ENCODE assay signal across 24 cellular contexts in the genomic region with DNA sequence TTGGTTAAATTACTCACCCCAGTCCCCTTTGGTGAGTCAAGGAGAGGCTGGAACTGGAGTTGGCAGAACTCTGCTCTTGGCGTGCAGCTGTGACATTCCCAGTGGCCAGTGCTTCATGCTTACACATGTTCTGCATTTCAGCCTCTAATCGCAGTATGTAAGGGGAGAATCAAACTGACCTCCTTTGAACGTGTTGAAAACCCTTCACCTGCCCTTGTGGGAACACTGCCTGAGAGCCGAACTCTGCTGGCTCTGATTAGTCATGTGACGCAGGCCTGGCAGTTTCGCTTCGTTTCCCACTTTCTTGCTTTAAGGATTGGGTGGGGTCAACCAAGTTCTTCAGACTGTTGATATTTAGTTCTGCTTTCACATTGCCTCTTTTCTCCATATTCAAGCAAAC.
DNase-seq lines count a peak whose midpoint lies in the region; ATAC-seq and TF ChIP-seq lines count a peak whose summit lies in the region.
"Had no signal": no experiment of that assay in that cellular context is flagged by ENCODE, and none has a peak within 500 bp of the region (broad histone marks: within the 10 kb centered on the region; RNA-seq: fewer than 3 reads in every experiment).

No MANE protein-coding gene starts in this region.

- no peak for ATAC-seq in WTC11
- ATAC-seq in psoas muscle, result peak; percentile 80 to 89 (median 86)
- no peak for ATAC-seq in HG03521 (IDR thresholded peaks at IDR 0.05; ENCODE audit: unreplicated experiment)
- no peak for ATAC-seq in stimulated activated memory B cell treated with anti-CD40 and anti-IgM and Interleukin-4, amounts not matched to agents 10 μg/mL and 1 μg/mL and 100 μg/mL, for 72 hours
- ATAC-seq: natural killer cell treated with Interleukin-12 subunit alpha and Interleukin-12 subunit beta and Interleukin-15 and Interleukin-18, amount 100 ng/mL, for 72 hours had no signal

- WGBS in psoas muscle, 3 donors, result 14 to 24% (median 22%) methylated on average over 7 of the region's 7 CpGs

- H3K4me3 ChIP-seq in right atrium auricular region, result peak overlapping the region in 1 of 2 donors; percentile 11
- no peak overlapping the region for H3K4me3 ChIP-seq in psoas muscle
- H3K4me3 ChIP-seq: tibial nerve had no signal

- H3K9me3 ChIP-seq in right atrium auricular region, result no peaks in the 10 kb centered on the region
- no peaks in the 10 kb centered on the region for H3K9me3 ChIP-seq in psoas muscle

- DNase-seq in DMS79 treated with DMSO at 0.1 percent for 48 hours (lab: John Stamatoyannopoulos, UW) (peak; percentile 71), WTC11 (ENCODE audit: low spot score) (no peak), right atrium auricular region (ENCODE audit: low spot score) (peak; percentile 64), psoas muscle (peak; percentile 23 to 68), NCI-H2227 treated with DMSO at 0.1 percent for 48 hours (lab: John Stamatoyannopoulos, UW) (no peak), NAMALWA (ENCODE audit: low spot score) (no peak)
- DNase-seq: activated CD4-positive, alpha-beta T cell treated with anti-CD3 and anti-CD28 coated beads, Interleukin-2, amount 50 U/mL, for 1 hour; activated CD8-positive, alpha-beta memory T cell treated with anti-CD3 and anti-CD28 coated beads, Interleukin-2, amount 50 U/mL, for 48 hours; activated effector memory CD4-positive, alpha-beta T cell treated with anti-CD3 and anti-CD28 coated beads, Interleukin-2, amount 50 U/mL, for 16 hours; brain microvascular endothelial cell; CD8-positive, alpha-beta memory T cell; cortex of kidney; hippocampal formation; NCI-H1105; NCI-H2081 treated with DMSO at 0.1 percent for 48 hours; NCI-H510A; stimulated activated CD4-positive, alpha-beta T cell treated with anti-CD3 and anti-CD28 coated beads, Interleukin-1b, Interleukin-23, amount 100 ng/mL, for 48 hours; stimulated activated naive CD4-positive, alpha-beta T cell treated with Interleukin-2 at 50 U/mL for 16 hours; T-helper 1 cell had no signal

- H3K36me3 ChIP-seq in right atrium auricular region (no peaks in the 10 kb centered on the region), psoas muscle (ENCODE audit: insufficient read depth in 1 of 2, low read depth in 1 of 2) (no peaks in the 10 kb centered on the region)
- H3K36me3 ChIP-seq: brain microvascular endothelial cell, tibial nerve had no signal

- H3K27ac ChIP-seq in right atrium auricular region, result no peak overlapping the region
- H3K27ac ChIP-seq in psoas muscle, result no peak overlapping the region
- H3K27ac ChIP-seq: brain microvascular endothelial cell, parathyroid adenoma, tibial nerve had no signal

- no peaks in the 10 kb centered on the region for H3K36me3 Mint-ChIP-seq in WTC11
- H3K36me3 Mint-ChIP-seq in stimulated activated memory B cell treated with anti-CD40 and anti-IgM and Interleukin-4, amounts not matched to agents 10 μg/mL and 1 μg/mL and 100 μg/mL, for 72 hours, result no peaks in the 10 kb centered on the region
- H3K36me3 Mint-ChIP-seq: CD8-positive, alpha-beta memory T cell; natural killer cell treated with Interleukin-12 subunit alpha and Interleukin-12 subunit beta and Interleukin-15 and Interleukin-18, amount 100 ng/mL, for 72 hours had no signal

- TF ChIP-seq CTCF in WTC11 (IDR thresholded peaks at IDR 0.05) (no peak), right atrium auricular region (IDR thresholded peaks at IDR 0.05) (no peak), psoas muscle (IDR thresholded peaks at IDR 0.05) (no peak)

- no peaks in the 10 kb centered on the region for H3K27me3 Mint-ChIP-seq in WTC11 (ENCODE audit: low read depth)
- no peaks in the 10 kb centered on the region for H3K27me3 Mint-ChIP-seq in stimulated activated memory B cell treated with anti-CD40 and anti-IgM and Interleukin-4, amounts not matched to agents 10 μg/mL and 1 μg/mL and 100 μg/mL, for 72 hours
- H3K27me3 Mint-ChIP-seq: natural killer cell treated with Interleukin-12 subunit alpha and Interleukin-12 subunit beta and Interleukin-15 and Interleukin-18, amount 100 ng/mL, for 72 hours had no signal

- no peak overlapping the region for H3K27ac Mint-ChIP-seq in WTC11
- H3K27ac Mint-ChIP-seq in stimulated activated memory B cell treated with anti-CD40 and anti-IgM and Interleukin-4, amounts not matched to agents 10 μg/mL and 1 μg/mL and 100 μg/mL, for 72 hours, result no peak overlapping the region

- H3K27me3 ChIP-seq in right atrium auricular region (no peaks in the 10 kb centered on the region), psoas muscle (ENCODE audit: insufficient read depth in 3 of 3, low read length in 2 of 3) (no peaks in the 10 kb centered on the region)
- H3K27me3 ChIP-seq: tibial nerve had no signal

- peaks cover 0 to 19% of the 10 kb centered on the region in 2 donors for H3K4me1 ChIP-seq in right atrium auricular region
- peaks cover 22% of the 10 kb centered on the region for H3K4me1 ChIP-seq in psoas muscle
- H3K4me1 ChIP-seq: tibial nerve had no signal

- peaks cover 6% of the 10 kb centered on the region; the same call in 1 of the 2 replicates for H3K9me3 Mint-ChIP-seq in WTC11
- peaks cover 8% of the 10 kb centered on the region for H3K9me3 Mint-ChIP-seq in stimulated activated memory B cell treated with anti-CD40 and anti-IgM and Interleukin-4, amounts not matched to agents 10 μg/mL and 1 μg/mL and 100 μg/mL, for 72 hours
- H3K9me3 Mint-ChIP-seq: CD8-positive, alpha-beta memory T cell; natural killer cell treated with Interleukin-12 subunit alpha and Interleukin-12 subunit beta and Interleukin-15 and Interleukin-18, amount 100 ng/mL, for 72 hours had no signal

- H3K4me1 Mint-ChIP-seq in WTC11, result peaks cover 4% of the 10 kb centered on the region
- peaks cover 15% of the 10 kb centered on the region for H3K4me1 Mint-ChIP-seq in stimulated activated memory B cell treated with anti-CD40 and anti-IgM and Interleukin-4, amounts not matched to agents 10 μg/mL and 1 μg/mL and 100 μg/mL, for 72 hours
- H3K4me1 Mint-ChIP-seq: CD8-positive, alpha-beta memory T cell had no signal

- intact Hi-C loops in psoas muscle (cut with DNase I), result no loop called here

- no peak overlapping the region for H3K4me3 Mint-ChIP-seq in WTC11
- no peak overlapping the region for H3K4me3 Mint-ChIP-seq in stimulated activated memory B cell treated with anti-CD40 and anti-IgM and Interleukin-4, amounts not matched to agents 10 μg/mL and 1 μg/mL and 100 μg/mL, for 72 hours
- H3K4me3 Mint-ChIP-seq: CD8-positive, alpha-beta memory T cell; natural killer cell treated with Interleukin-12 subunit alpha and Interleukin-12 subunit beta and Interleukin-15 and Interleukin-18, amount 100 ng/mL, for 72 hours had no signal

- POLR2A ChIA-PET in WTC11 (lab: Charles Lee), result no interaction called here

- CTCF ChIA-PET in WTC11 (lab: Charles Lee), result no interaction called here

TF ChIP-seq in WTC11, 78 proteins besides CTCF, POLR2A, EP300 and RAD21:
- TF ChIP-seq, protein P1, sequence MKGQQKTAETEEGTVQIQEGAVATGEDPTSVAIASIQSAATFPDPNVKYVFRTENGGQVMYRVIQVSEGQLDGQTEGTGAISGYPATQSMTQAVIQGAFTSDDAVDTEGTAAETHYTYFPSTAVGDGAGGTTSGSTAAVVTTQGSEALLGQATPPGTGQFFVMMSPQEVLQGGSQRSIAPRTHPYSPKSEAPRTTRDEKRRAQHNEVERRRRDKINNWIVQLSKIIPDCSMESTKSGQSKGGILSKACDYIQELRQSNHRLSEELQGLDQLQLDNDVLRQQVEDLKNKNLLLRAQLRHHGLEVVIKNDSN (CRISPR knock-in tag; IDR thresholded peaks at IDR 0.05), result no peak
- TF ChIP-seq, protein P2, sequence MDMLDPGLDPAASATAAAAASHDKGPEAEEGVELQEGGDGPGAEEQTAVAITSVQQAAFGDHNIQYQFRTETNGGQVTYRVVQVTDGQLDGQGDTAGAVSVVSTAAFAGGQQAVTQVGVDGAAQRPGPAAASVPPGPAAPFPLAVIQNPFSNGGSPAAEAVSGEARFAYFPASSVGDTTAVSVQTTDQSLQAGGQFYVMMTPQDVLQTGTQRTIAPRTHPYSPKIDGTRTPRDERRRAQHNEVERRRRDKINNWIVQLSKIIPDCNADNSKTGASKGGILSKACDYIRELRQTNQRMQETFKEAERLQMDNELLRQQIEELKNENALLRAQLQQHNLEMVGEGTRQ (CRISPR knock-in tag; IDR thresholded peaks at IDR 0.05), result peak; percentile 49

Comparison
In these comparisons a context has a peak if more than half of its experiments do, and no peak if none do; other contexts are left out.
1. DNase-seq: peak in DMS79 treated with DMSO at 0.1 percent for 48 hours (single experiment), right atrium auricular region (single experiment) and psoas muscle (2 of 2); none in WTC11 (single experiment), NCI-H2227 treated with DMSO at 0.1 percent for 48 hours (single experiment) and NAMALWA (single experiment).
2. ATAC-seq: peak in psoas muscle (4 of 4); none in WTC11 (single experiment), HG03521 (single experiment) and stimulated activated memory B cell treated with anti-CD40 and anti-IgM and Interleukin-4, amounts not matched to agents 10 μg/mL and 1 μg/mL and 100 μg/mL, for 72 hours (single experiment).